In genomic region chr21:37547615-37547975, GRCh38 we compare ENCODE assay signal across 1 cellular context.
TF ChIP-seq lines count a peak whose summit lies in the region.

No MANE protein-coding gene starts in this region.

TF ChIP-seq in K562, 482 proteins besides CTCF, POLR2A, EP300 and RAD21 (continued from another document):
- TF ChIP-seq SMARCE1 (IDR thresholded peaks at IDR 0.05): 0 out of 2 replicates have a peak, but pooled peaks have one; percentile 77
- 0 out of 4 replicates have a peak, but pooled peaks of 1 of the 2 experiments have one; percentile 17 for TF ChIP-seq MNT (conservative IDR thresholded peaks at IDR 0.05)
- peak; percentile 28; the same call in 1 of the 2 replicates for TF ChIP-seq CBFA2T3 (IDR thresholded peaks at IDR 0.05)
- peak; percentile 29; the same call in 1 of the 2 replicates for TF ChIP-seq MTA2 (IDR thresholded peaks at IDR 0.05; ENCODE audit: low read depth)
- no peak for TF ChIP-seq ZNF174 (CRISPR knock-in tag; IDR thresholded peaks at IDR 0.05)
- peak; percentile 70; the same call in 1 of the 2 replicates for TF ChIP-seq TEAD4 (IDR thresholded peaks at IDR 0.05; ENCODE audit: low read length)
- no peak for TF ChIP-seq TEAD4 (CRISPR knock-in tag; IDR thresholded peaks at IDR 0.05; ENCODE audit: borderline replicate concordance)
- TF ChIP-seq ATF6 (CRISPR knock-in tag; IDR thresholded peaks at IDR 0.05): no peak
- peak; percentile 57; the same call in 1 of the 2 replicates for TF ChIP-seq DPF2 (IDR thresholded peaks at IDR 0.05)
- TF ChIP-seq PHF8 (IDR thresholded peaks at IDR 0.05; ENCODE audit: borderline replicate concordance, low read length): no peak
- no peak for TF ChIP-seq SMAD3 (CRISPR knock-in tag; conservative IDR thresholded peaks at IDR 0.05)
- TF ChIP-seq HSF4 (CRISPR knock-in tag; IDR thresholded peaks at IDR 0.05; ENCODE audit: borderline replicate concordance): 0 out of 2 replicates have a peak, but pooled peaks have one; percentile 25
- peak; percentile 33 for TF ChIP-seq CCNT2 (IDR thresholded peaks at IDR 0.05; ENCODE audit: borderline replicate concordance, extremely low read depth, insufficient read length, low read depth, low read length)
- no peak for TF ChIP-seq GABPB1 (CRISPR knock-in tag; IDR thresholded peaks at IDR 0.05)
- peak; percentile 52 for TF ChIP-seq TAL1 (IDR thresholded peaks at IDR 0.05)
- TF ChIP-seq NFYB (IDR thresholded peaks at IDR 0.05; ENCODE audit: extremely low read depth, insufficient read length): no peak
